25 cellular contexts compared by ENCODE assay signal in genomic region chr13:76703621-76704020, GRCh38.
"Had no signal": no experiment of that assay in that cellular context is flagged by ENCODE, and none has a peak within 500 bp of the region (broad histone marks: within the 10 kb centered on the region; RNA-seq: fewer than 3 reads in every experiment).

No MANE protein-coding gene starts in this region.

- H3K27ac ChIP-seq: ascending aorta, breast epithelium, SJSA1 had no signal

- H3K4me2 ChIP-seq: SK-N-SH had no signal

- H3K4me3 ChIP-seq: ascending aorta, breast epithelium, SJSA1 had no signal

- ATAC-seq: activated CD8-positive, alpha-beta T cell treated with anti-CD3 and anti-CD28 coated beads for 36 hours; activated T-cell treated with anti-CD3 and anti-CD28 coated beads, Interleukin-2, amount 50 U/mL, for 72 hours; activated T-helper 17 cell treated with anti-CD3 and anti-CD28 coated beads, Interleukin-2, amount 50 U/mL, for 72 hours; Panc1 had no signal

- H3K27me3 ChIP-seq: ascending aorta, breast epithelium, SJSA1 had no signal

- H3K9me3 ChIP-seq: ascending aorta, breast epithelium, SJSA1, SK-N-SH had no signal

- H3K9ac ChIP-seq: SK-N-SH had no signal

- H3K4me1 ChIP-seq: breast epithelium had no signal

- DNase-seq: activated CD4-positive, alpha-beta T cell treated with anti-CD3 and anti-CD28 coated beads, Interleukin-2, amount 10 ng/mL, durations not matched to agents 24 days and 14 days; activated CD4-positive, alpha-beta T cell treated with anti-CD3 and anti-CD28 coated beads, Interleukin-2, amount 50 U/mL, for 4 hours; activated CD8-positive, alpha-beta T cell treated with anti-CD3 and anti-CD28 coated beads for 36 hours; activated effector memory CD4-positive, alpha-beta T cell treated with anti-CD3 and anti-CD28 coated beads, Interleukin-2, amount 50 U/mL, for 16 hours; activated naive CD4-positive, alpha-beta T cell; activated naive CD4-positive, alpha-beta T cell treated with anti-CD3 and anti-CD28 coated beads, Interleukin-2, amount 50 U/mL, for 16 hours; activated naive CD8-positive, alpha-beta T cell treated with anti-CD3 and anti-CD28 coated beads for 36 hours; activated T-cell treated with anti-CD3 and anti-CD28 coated beads, Interleukin-2, amount 50 U/mL, for 1 hour; activated T-cell treated with anti-CD3 and anti-CD28 coated beads, Interleukin-2, amount 50 U/mL, for 72 hours; amygdala; NCI-H1105 treated with DMSO at 0.1 percent for 48 hours; NCI-H1436; NCI-H187; NCI-H2029 treated with DMSO at 0.1 percent for 48 hours; NCI-H2107; NCI-H2171; NCI-H510A; NCI-H526; SHP77 treated with DMSO at 0.1 percent for 48 hours; SK-N-SH had no signal

- H3K36me3 ChIP-seq: ascending aorta, breast epithelium, SJSA1 had no signal
